ENCODE assay signal across 13 cellular contexts in the genomic region with DNA sequence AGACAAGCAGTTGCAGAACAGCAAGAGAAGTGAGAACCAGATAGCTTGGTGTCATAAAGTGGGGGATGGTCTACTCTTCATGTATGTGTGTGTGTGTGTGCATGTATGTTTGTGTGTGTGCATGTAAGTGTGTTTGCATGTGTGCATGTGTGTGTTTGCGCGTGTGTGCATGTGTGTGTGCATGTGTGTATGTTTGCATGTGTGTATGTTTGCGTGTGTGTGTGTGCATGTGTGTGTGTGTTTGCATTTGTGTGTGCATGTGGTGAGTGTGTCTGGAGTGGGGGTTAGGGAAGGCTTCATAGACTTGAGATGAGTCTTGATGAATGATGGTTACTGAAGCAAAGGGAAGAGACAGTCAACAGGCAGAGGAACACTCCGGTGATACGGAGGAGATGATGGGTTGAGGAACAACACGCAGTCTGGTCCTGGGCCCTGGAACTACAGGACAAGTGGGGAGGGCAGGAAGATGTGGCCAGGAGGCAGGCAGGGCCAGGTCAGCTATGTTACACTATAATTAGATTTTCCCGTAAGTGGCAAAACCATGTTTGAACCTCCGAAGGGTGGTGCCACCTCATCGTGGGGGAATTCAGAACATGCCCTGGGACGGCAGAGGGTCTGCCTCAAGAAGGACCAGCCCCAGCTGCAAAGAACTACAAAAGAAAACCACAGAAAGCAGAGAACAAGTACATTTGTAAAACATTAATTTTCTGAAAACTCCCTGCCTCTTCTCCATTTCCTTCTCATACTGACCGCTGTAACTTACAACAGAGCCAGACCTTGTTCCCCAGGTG. TPM values are rescaled to one million over a fixed set of nuclear protein-coding genes. Genes with fewer than 3 reads are reported as not detected.
DNase-seq lines count a peak whose midpoint lies in the region; ATAC-seq and TF ChIP-seq lines count a peak whose summit lies in the region.
"Had no signal": no experiment of that assay in that cellular context is flagged by ENCODE, and none has a peak within 500 bp of the region (broad histone marks: within the 10 kb centered on the region; RNA-seq: fewer than 3 reads in every experiment).

No MANE protein-coding gene starts in this region.

- H3K23ac ChIP-seq in mesendoderm (ENCODE audit: low read length) = no peak overlapping the region

- H4K8ac ChIP-seq in mesendoderm (ENCODE audit: low read depth, low read length) = no peak overlapping the region

- H3K4me1 ChIP-seq in mesendoderm (ENCODE audit: control insufficient read depth, low read depth, low read length) = no peaks in the 10 kb centered on the region

- no peak overlapping the region for H2BK5ac ChIP-seq in mesendoderm (ENCODE audit: low read length)

- H2BK15ac ChIP-seq in mesendoderm (replicated peaks; ENCODE audit: low read depth) = no peak overlapping the region

- H3K9ac ChIP-seq in mesendoderm (ENCODE audit: low read length) = no peak overlapping the region

- CTCF ChIA-PET in activated CD8-positive, alpha-beta T cell treated with anti-CD3 and anti-CD28 coated beads, Interleukin-2, amount 10 ng/mL, durations not matched to agents 7 days and 5 days (lab: Charles Lee) = no interaction called here

- ATAC-seq in GM18508 (IDR thresholded peaks at IDR 0.05; ENCODE audit: insufficient read depth, unreplicated experiment) (peak; percentile 92), GM21423 (IDR thresholded peaks at IDR 0.05; ENCODE audit: unreplicated experiment) (peak; percentile 79), HG03139 (IDR thresholded peaks at IDR 0.05; ENCODE audit: unreplicated experiment) (peak; percentile 60), SK-N-SH treated with all-trans-retinoic acid at 6 μM for 48 hours (no peak)
- ATAC-seq in activated CD8-positive, alpha-beta T cell treated with anti-CD3 and anti-CD28 coated beads, Interleukin-2, amount 10 ng/mL, durations not matched to agents 7 days and 5 days = no peak
- ATAC-seq: left colon, natural killer cell had no signal

- no peaks in the 10 kb centered on the region for H3K4me1 Mint-ChIP-seq in activated CD8-positive, alpha-beta T cell treated with anti-CD3 and anti-CD28 coated beads, Interleukin-2, amount 10 ng/mL, durations not matched to agents 7 days and 5 days (ENCODE audit: low read depth)
- H3K4me1 Mint-ChIP-seq: natural killer cell had no signal

- H3K27ac ChIP-seq in mesendoderm (ENCODE audit: low read depth, low read length) = no peak overlapping the region
- H3K27ac ChIP-seq: stomach had no signal

- H3K4me3 Mint-ChIP-seq in activated CD8-positive, alpha-beta T cell treated with anti-CD3 and anti-CD28 coated beads, Interleukin-2, amount 10 ng/mL, durations not matched to agents 7 days and 5 days = no peak overlapping the region
- H3K4me3 Mint-ChIP-seq: natural killer cell had no signal

- H4K5ac ChIP-seq in mesendoderm (ENCODE audit: low read length) = no peak overlapping the region

- no peak overlapping the region for H3K18ac ChIP-seq in mesendoderm (ENCODE audit: low read length)

- no peaks in the 10 kb centered on the region for H3K27me3 Mint-ChIP-seq in activated CD8-positive, alpha-beta T cell treated with anti-CD3 and anti-CD28 coated beads, Interleukin-2, amount 10 ng/mL, durations not matched to agents 7 days and 5 days (ENCODE audit: low read depth)

- no peak overlapping the region for H2AK5ac ChIP-seq in mesendoderm (ENCODE audit: low read length)

- no peaks in the 10 kb centered on the region for H3K79me2 ChIP-seq in mesendoderm (ENCODE audit: control insufficient read depth, insufficient read depth, low read length)

- no peaks in the 10 kb centered on the region for H3K79me1 ChIP-seq in mesendoderm (ENCODE audit: low read length)

- H3K4ac ChIP-seq in mesendoderm (ENCODE audit: low read depth, low read length) = no peak overlapping the region

- no peak overlapping the region for H3K4me2 ChIP-seq in mesendoderm (ENCODE audit: low read length)

- no peaks in the 10 kb centered on the region for H3K9me3 Mint-ChIP-seq in activated CD8-positive, alpha-beta T cell treated with anti-CD3 and anti-CD28 coated beads, Interleukin-2, amount 10 ng/mL, durations not matched to agents 7 days and 5 days (ENCODE audit: insufficient read depth)

- no peak overlapping the region for H3K4me3 ChIP-seq in mesendoderm (ENCODE audit: low read length)
- H3K4me3 ChIP-seq: stomach had no signal

- H3K56ac ChIP-seq in mesendoderm (ENCODE audit: low read length) = no peak overlapping the region

- POLR2A ChIA-PET in activated CD8-positive, alpha-beta T cell treated with anti-CD3 and anti-CD28 coated beads, Interleukin-2, amount 10 ng/mL, durations not matched to agents 7 days and 5 days (lab: Charles Lee) = no interaction called here

- H2BK120ac ChIP-seq in mesendoderm (ENCODE audit: low read depth, low read length) = no peak overlapping the region

- DNase-seq in glomerular visceral epithelial cell (ENCODE audit: extremely low spot score) = peak; percentile 94
- DNase-seq in mesendoderm = no peak
- DNase-seq in NCI-H524 treated with DMSO at 0.1 percent for 48 hours (lab: John Stamatoyannopoulos, UW) = no peak
- DNase-seq in activated CD8-positive, alpha-beta T cell treated with anti-CD3 and anti-CD28 coated beads, Interleukin-2, amount 10 ng/mL, durations not matched to agents 7 days and 5 days = no peak
- DNase-seq: activated CD4-positive, CD25-positive, alpha-beta regulatory T cell treated with anti-CD3 and anti-CD28 coated beads, Interleukin-2, amount 50 U/mL, for 72 hours; aorta; left colon; natural killer cell; stomach had no signal

- H3K27ac Mint-ChIP-seq in activated CD8-positive, alpha-beta T cell treated with anti-CD3 and anti-CD28 coated beads, Interleukin-2, amount 10 ng/mL, durations not matched to agents 7 days and 5 days = no peak overlapping the region
- H3K27ac Mint-ChIP-seq: natural killer cell had no signal

- WGBS in mesendoderm (ENCODE audit: extremely low coverage, insufficient coverage, low lambda C conversion rate) = no CpG with 5 or more reads among the region's 11 CpGs

- no peaks in the 10 kb centered on the region for H3K27me3 ChIP-seq in mesendoderm (ENCODE audit: insufficient read depth, low read length, poor library complexity)
- H3K27me3 ChIP-seq: stomach had no signal

- no peaks in the 10 kb centered on the region for H3K36me3 Mint-ChIP-seq in activated CD8-positive, alpha-beta T cell treated with anti-CD3 and anti-CD28 coated beads, Interleukin-2, amount 10 ng/mL, durations not matched to agents 7 days and 5 days (ENCODE audit: low read depth)
- H3K36me3 Mint-ChIP-seq: natural killer cell had no signal

- H3K36me3 ChIP-seq in mesendoderm (ENCODE audit: control insufficient read depth, insufficient read depth, low read length) = no peaks in the 10 kb centered on the region
- H3K36me3 ChIP-seq: stomach had no signal

TF ChIP-seq in SK-N-SH treated with all-trans-retinoic acid at 6 μM for 48 hours, 23 proteins besides CTCF, POLR2A, EP300 and RAD21 (continues in another document):
- TF ChIP-seq GLIS3 (CRISPR knock-in tag; IDR thresholded peaks at IDR 0.05) = no peak
- TF ChIP-seq SNAI2 (CRISPR knock-in tag; IDR thresholded peaks at IDR 0.05) = no peak
- TF ChIP-seq ZFP3 (CRISPR knock-in tag; IDR thresholded peaks at IDR 0.05) = no peak
- TF ChIP-seq TCF4 (CRISPR knock-in tag; IDR thresholded peaks at IDR 0.05; ENCODE audit: borderline replicate concordance) = no peak
- TF ChIP-seq ARNTL (CRISPR knock-in tag; IDR thresholded peaks at IDR 0.05; ENCODE audit: borderline replicate concordance, low read depth) = no peak
- TF ChIP-seq OSR1 (CRISPR knock-in tag; IDR thresholded peaks at IDR 0.05) = no peak
- TF ChIP-seq ESRRG (CRISPR knock-in tag; IDR thresholded peaks at IDR 0.05) = no peak
- TF ChIP-seq RARB (CRISPR knock-in tag; IDR thresholded peaks at IDR 0.05) = no peak
- TF ChIP-seq, protein P1, sequence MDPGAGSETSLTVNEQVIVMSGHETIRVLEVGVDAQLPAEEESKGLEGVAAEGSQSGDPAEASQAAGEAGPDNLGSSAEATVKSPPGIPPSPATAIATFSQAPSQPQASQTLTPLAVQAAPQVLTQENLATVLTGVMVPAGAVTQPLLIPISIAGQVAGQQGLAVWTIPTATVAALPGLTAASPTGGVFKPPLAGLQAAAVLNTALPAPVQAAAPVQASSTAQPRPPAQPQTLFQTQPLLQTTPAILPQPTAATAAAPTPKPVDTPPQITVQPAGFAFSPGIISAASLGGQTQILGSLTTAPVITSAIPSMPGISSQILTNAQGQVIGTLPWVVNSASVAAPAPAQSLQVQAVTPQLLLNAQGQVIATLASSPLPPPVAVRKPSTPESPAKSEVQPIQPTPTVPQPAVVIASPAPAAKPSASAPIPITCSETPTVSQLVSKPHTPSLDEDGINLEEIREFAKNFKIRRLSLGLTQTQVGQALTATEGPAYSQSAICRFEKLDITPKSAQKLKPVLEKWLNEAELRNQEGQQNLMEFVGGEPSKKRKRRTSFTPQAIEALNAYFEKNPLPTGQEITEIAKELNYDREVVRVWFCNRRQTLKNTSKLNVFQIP (CRISPR knock-in tag; IDR thresholded peaks at IDR 0.05; ENCODE audit: borderline replicate concordance, low read depth) = no peak
- TF ChIP-seq ZNF8 (CRISPR knock-in tag; IDR thresholded peaks at IDR 0.05) = no peak
- no peak for TF ChIP-seq ZNF565 (CRISPR knock-in tag; conservative IDR thresholded peaks at IDR 0.05; ENCODE audit: low read depth)
- TF ChIP-seq, protein P2, sequence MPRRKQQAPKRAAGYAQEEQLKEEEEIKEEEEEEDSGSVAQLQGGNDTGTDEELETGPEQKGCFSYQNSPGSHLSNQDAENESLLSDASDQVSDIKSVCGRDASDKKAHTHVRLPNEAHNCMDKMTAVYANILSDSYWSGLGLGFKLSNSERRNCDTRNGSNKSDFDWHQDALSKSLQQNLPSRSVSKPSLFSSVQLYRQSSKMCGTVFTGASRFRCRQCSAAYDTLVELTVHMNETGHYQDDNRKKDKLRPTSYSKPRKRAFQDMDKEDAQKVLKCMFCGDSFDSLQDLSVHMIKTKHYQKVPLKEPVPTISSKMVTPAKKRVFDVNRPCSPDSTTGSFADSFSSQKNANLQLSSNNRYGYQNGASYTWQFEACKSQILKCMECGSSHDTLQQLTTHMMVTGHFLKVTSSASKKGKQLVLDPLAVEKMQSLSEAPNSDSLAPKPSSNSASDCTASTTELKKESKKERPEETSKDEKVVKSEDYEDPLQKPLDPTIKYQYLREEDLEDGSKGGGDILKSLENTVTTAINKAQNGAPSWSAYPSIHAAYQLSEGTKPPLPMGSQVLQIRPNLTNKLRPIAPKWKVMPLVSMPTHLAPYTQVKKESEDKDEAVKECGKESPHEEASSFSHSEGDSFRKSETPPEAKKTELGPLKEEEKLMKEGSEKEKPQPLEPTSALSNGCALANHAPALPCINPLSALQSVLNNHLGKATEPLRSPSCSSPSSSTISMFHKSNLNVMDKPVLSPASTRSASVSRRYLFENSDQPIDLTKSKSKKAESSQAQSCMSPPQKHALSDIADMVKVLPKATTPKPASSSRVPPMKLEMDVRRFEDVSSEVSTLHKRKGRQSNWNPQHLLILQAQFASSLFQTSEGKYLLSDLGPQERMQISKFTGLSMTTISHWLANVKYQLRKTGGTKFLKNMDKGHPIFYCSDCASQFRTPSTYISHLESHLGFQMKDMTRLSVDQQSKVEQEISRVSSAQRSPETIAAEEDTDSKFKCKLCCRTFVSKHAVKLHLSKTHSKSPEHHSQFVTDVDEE (CRISPR knock-in tag; IDR thresholded peaks at IDR 0.05) = no peak

RNA-seq across cellular contexts. Expression of gene PDE10A, which starts 38.7 kb away (rescaled TPM):
- 0.94 TPM for polyA plus RNA-seq in mesendoderm (2013, experiment 1 of 2)
- 0.97 TPM for polyA plus RNA-seq in mesendoderm (2013, experiment 2 of 2)
- not detected for total RNA-seq in activated CD8-positive, alpha-beta T cell treated with anti-CD3 and anti-CD28 coated beads, Interleukin-2, amount 10 ng/mL, durations not matched to agents 7 days and 5 days
- total RNA-seq: natural killer cell had no signal

Comparison
In these comparisons a context has a peak if more than half of its experiments do, and no peak if none do; other contexts are left out.
1. ATAC-seq: peak in GM18508 (single experiment), GM21423 (single experiment) and HG03139 (single experiment); none in SK-N-SH treated with all-trans-retinoic acid at 6 μM for 48 hours (single experiment) and activated CD8-positive, alpha-beta T cell treated with anti-CD3 and anti-CD28 coated beads, Interleukin-2, amount 10 ng/mL, durations not matched to agents 7 days and 5 days (single experiment).